In the genomic region with DNA sequence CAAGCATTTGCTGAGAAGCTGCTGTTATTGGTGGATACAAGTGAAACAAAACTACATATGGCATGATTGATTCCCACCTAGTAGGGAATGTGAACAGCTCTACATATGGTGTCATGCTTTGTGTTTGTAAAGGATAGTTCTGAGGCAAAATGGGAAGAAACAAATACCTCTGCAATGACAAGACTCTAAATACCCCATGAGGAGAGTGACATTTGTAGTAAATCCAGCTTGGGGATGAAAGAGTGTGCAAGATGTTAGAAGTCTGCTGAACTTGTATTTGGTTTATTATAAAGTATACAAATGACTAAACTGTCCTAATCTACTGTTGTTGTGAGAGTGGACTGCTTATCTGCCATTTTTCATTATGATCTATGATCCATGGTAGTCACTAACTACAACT, we compare ENCODE assay signal across 23 cellular contexts.
"Had no signal": no experiment of that assay in that cellular context is flagged by ENCODE, and none has a peak within 500 bp of the region (broad histone marks: within the 10 kb centered on the region; RNA-seq: fewer than 3 reads in every experiment).

No MANE protein-coding gene starts in this region.

- H3K4me3 ChIP-seq: adrenal gland, coronary artery, pancreas, psoas muscle, right atrium auricular region, stomach, suprapubic skin, tibial nerve, uterus had no signal

- H3K4me1 ChIP-seq: adrenal gland, pancreas, psoas muscle, right atrium auricular region, tibial nerve, uterus had no signal

- H3K4me3 Mint-ChIP-seq: activated CD8-positive, alpha-beta T cell treated with anti-CD3 and anti-CD28 coated beads, Interleukin-2, amount 10 ng/mL, durations not matched to agents 7 days and 5 days; activated naive CD8-positive, alpha-beta T cell; memory B cell; nephron; T-helper 2 cell treated with Interferon-gamma antibody and Interleukin-4, amounts not matched to agents 5 μg/mL and 100 μg/mL, for 36 hours had no signal

- H3K36me3 Mint-ChIP-seq: activated naive CD8-positive, alpha-beta T cell; memory B cell had no signal

- H3K9me3 Mint-ChIP-seq: memory B cell; nephron; T-helper 2 cell treated with Interferon-gamma antibody and Interleukin-4, amounts not matched to agents 5 μg/mL and 100 μg/mL, for 36 hours had no signal

- H3K27ac Mint-ChIP-seq: activated CD8-positive, alpha-beta T cell treated with anti-CD3 and anti-CD28 coated beads, Interleukin-2, amount 10 ng/mL, durations not matched to agents 7 days and 5 days; activated naive CD8-positive, alpha-beta T cell; memory B cell; nephron; T-helper 2 cell treated with Interferon-gamma antibody and Interleukin-4, amounts not matched to agents 5 μg/mL and 100 μg/mL, for 36 hours had no signal

- H3K36me3 ChIP-seq: adrenal gland, neutrophil, pancreas, right atrium auricular region, stomach, suprapubic skin, tibial nerve, uterus, WERI-Rb-1 had no signal

- H3K27me3 ChIP-seq: adrenal gland, neutrophil, right atrium auricular region, stomach, suprapubic skin, tibial nerve, uterus had no signal

- H3K27ac ChIP-seq: adrenal gland, coronary artery, neutrophil, pancreas, psoas muscle, right atrium auricular region, suprapubic skin, tibial nerve, uterus, WERI-Rb-1 had no signal

- ATAC-seq: activated CD8-positive, alpha-beta T cell treated with anti-CD3 and anti-CD28 coated beads, Interleukin-2, amount 10 ng/mL, durations not matched to agents 7 days and 5 days; psoas muscle had no signal

- DNase-seq: activated CD4-positive, alpha-beta T cell treated with anti-CD3 and anti-CD28 coated beads, Interleukin-2, amount 50 U/mL, for 1 hour; activated CD4-positive, CD25-positive, alpha-beta regulatory T cell treated with anti-CD3 and anti-CD28 coated beads, Interleukin-2, amount 50 U/mL, for 72 hours; activated CD8-positive, alpha-beta T cell treated with anti-CD3 and anti-CD28 coated beads, Interleukin-2, amount 10 ng/mL, durations not matched to agents 7 days and 5 days; activated naive CD4-positive, alpha-beta T cell; adrenal gland; cerebellar nuclear complex; glutamatergic neuron; hippocampal formation; pancreas; psoas muscle; stomach; uterus; WERI-Rb-1 had no signal

- H3K27me3 Mint-ChIP-seq: activated naive CD8-positive, alpha-beta T cell; memory B cell had no signal

- FAIRE-seq: frontal cortex, pancreas had no signal

- H3K9me3 ChIP-seq: adrenal gland, neutrophil, pancreas, psoas muscle, right atrium auricular region, stomach, suprapubic skin, tibial nerve, uterus had no signal
